13 cellular contexts compared by ENCODE assay signal in genomic region chr1:60394436-60394835, GRCh38.
DNase-seq lines count a peak whose midpoint lies in the region; ATAC-seq and TF ChIP-seq lines count a peak whose summit lies in the region.
"Had no signal": no experiment of that assay in that cellular context is flagged by ENCODE, and none has a peak within 500 bp of the region (broad histone marks: within the 10 kb centered on the region; RNA-seq: fewer than 3 reads in every experiment).

No MANE protein-coding gene starts in this region.

- H3K23ac ChIP-seq in mesenchymal stem cell (ENCODE audit: low read length in 2 of 2), result no peak overlapping the region

- no peak overlapping the region for H3K27ac ChIP-seq in mesenchymal stem cell (ENCODE audit: low read length, poor library complexity, severe bottlenecking)
- H3K27ac ChIP-seq in suprapubic skin, result no peak overlapping the region

- H3K4me1 Mint-ChIP-seq in activated CD4-positive, alpha-beta memory T cell treated with anti-CD3 and anti-CD28 coated beads for 36 hours (ENCODE audit: low read depth), result no peaks in the 10 kb centered on the region
- H3K4me1 Mint-ChIP-seq: CD4-positive, alpha-beta memory T cell had no signal

- H3K79me1 ChIP-seq in mesenchymal stem cell (replicated peaks; ENCODE audit: low read length, poor library complexity, severe bottlenecking), result no peaks in the 10 kb centered on the region

- H3K9me3 ChIP-seq in mesenchymal stem cell (ENCODE audit: control insufficient read depth, low read length) (no peaks in the 10 kb centered on the region), suprapubic skin (no peaks in the 10 kb centered on the region)

- TF ChIP-seq CTCF in suprapubic skin (IDR thresholded peaks at IDR 0.05), result no peak

- no peak overlapping the region for H3K4me2 ChIP-seq in mesenchymal stem cell (ENCODE audit: low read length, poor library complexity, severe bottlenecking)
- H3K4me2 ChIP-seq: smooth muscle cell had no signal

- no peak overlapping the region for H3K4me3 Mint-ChIP-seq in activated CD4-positive, alpha-beta memory T cell treated with anti-CD3 and anti-CD28 coated beads for 36 hours
- H3K4me3 Mint-ChIP-seq: activated T-helper 1 cell treated with anti-CD3 and anti-CD28 coated beads, Interleukin-12 subunit alpha, Interleukin-12 subunit beta, Interleukin-2, Interleukin-4 antibody, amounts not matched to agents 30 ng/mL and 10 ng/mL and 1 ng/mL, durations not matched to agents 14 hours and 24 hours and 36 hours; CD4-positive, alpha-beta memory T cell had no signal

- intact Hi-C loops in activated CD4-positive, alpha-beta memory T cell treated with anti-CD3 and anti-CD28 coated beads for 36 hours (cut with micrococcal nuclease), result no loop called here

- H3K14ac ChIP-seq in mesenchymal stem cell (ENCODE audit: low read length in 2 of 2), result no peak overlapping the region

- H3K36me3 ChIP-seq in mesenchymal stem cell (ENCODE audit: control insufficient read depth in 1 of 2, insufficient read depth in 2 of 2, low read depth in 1 of 2, low read length in 2 of 2) (no peaks in the 10 kb centered on the region), suprapubic skin (no peaks in the 10 kb centered on the region)

- no peak for TF ChIP-seq EP300 in suprapubic skin (IDR thresholded peaks at IDR 0.05)

- H2BK15ac ChIP-seq in mesenchymal stem cell (ENCODE audit: low read depth, poor library complexity, severe bottlenecking), result no peak overlapping the region

- H2BK12ac ChIP-seq in mesenchymal stem cell (ENCODE audit: low read length in 2 of 2), result no peak overlapping the region

- H3K27me3 Mint-ChIP-seq in activated CD4-positive, alpha-beta memory T cell treated with anti-CD3 and anti-CD28 coated beads for 36 hours, result no peaks in the 10 kb centered on the region
- H3K27me3 Mint-ChIP-seq: CD4-positive, alpha-beta memory T cell had no signal

- no peak overlapping the region for H2BK120ac ChIP-seq in mesenchymal stem cell (ENCODE audit: low read depth, low read length)

- H3K27ac Mint-ChIP-seq in activated CD4-positive, alpha-beta memory T cell treated with anti-CD3 and anti-CD28 coated beads for 36 hours, result no peak overlapping the region
- H3K27ac Mint-ChIP-seq: activated T-helper 1 cell treated with anti-CD3 and anti-CD28 coated beads, Interleukin-12 subunit alpha, Interleukin-12 subunit beta, Interleukin-2, Interleukin-4 antibody, amounts not matched to agents 30 ng/mL and 10 ng/mL and 1 ng/mL, durations not matched to agents 14 hours and 24 hours and 36 hours; CD4-positive, alpha-beta memory T cell had no signal

- H3K18ac ChIP-seq in mesenchymal stem cell (ENCODE audit: low read depth in 1 of 2, low read length in 2 of 2), result no peak overlapping the region

- no peak overlapping the region for H2BK5ac ChIP-seq in mesenchymal stem cell (ENCODE audit: low read depth, low read length, poor library complexity, severe bottlenecking)

- H4K8ac ChIP-seq in mesenchymal stem cell (ENCODE audit: low read length), result no peak overlapping the region

- no peak overlapping the region for H3K4ac ChIP-seq in mesenchymal stem cell (ENCODE audit: low read depth in 1 of 2, low read length in 2 of 2)

- no peaks in the 10 kb centered on the region for H3K27me3 ChIP-seq in mesenchymal stem cell (ENCODE audit: control insufficient read depth in 1 of 2, insufficient read depth in 1 of 2, low read length in 2 of 2)
- H3K27me3 ChIP-seq in suprapubic skin, result no peaks in the 10 kb centered on the region

- H4K91ac ChIP-seq in mesenchymal stem cell (ENCODE audit: low read length), result no peak overlapping the region

- H3K4me3 ChIP-seq in mesenchymal stem cell (ENCODE audit: insufficient read depth in 1 of 2, low read depth in 1 of 2, low read length in 2 of 2), result no peak overlapping the region
- no peak overlapping the region for H3K4me3 ChIP-seq in suprapubic skin
- H3K4me3 ChIP-seq: smooth muscle cell had no signal

- WGBS in mesenchymal stem cell, result 41% methylated on average over 2 of the region's 3 CpGs
- 42% methylated on average over 3 of the region's 3 CpGs for WGBS in suprapubic skin

- ATAC-seq in GM18519 (IDR thresholded peaks at IDR 0.05; ENCODE audit: low FRiP score, unreplicated experiment), result peak; percentile 42
- ATAC-seq in HG03060 (IDR thresholded peaks at IDR 0.05; ENCODE audit: low read depth, unreplicated experiment), result peak; percentile 35

- peak; percentile 73 to 89 for DNase-seq in NOMO-1 (lab: John Stamatoyannopoulos, UW; ENCODE audit: unreplicated experiment in 2 of 2)
- DNase-seq in mesenchymal stem cell, result no peak
- DNase-seq in cerebellar cortex (ENCODE audit: low spot score), result no peak
- DNase-seq in suprapubic skin (ENCODE audit: low spot score in 2 of 2), result no peak
- no peak for DNase-seq in activated CD4-positive, alpha-beta memory T cell treated with anti-CD3 and anti-CD28 coated beads for 36 hours
- DNase-seq in NCI-H2081 (lab: John Stamatoyannopoulos, UW), result no peak
- DNase-seq: CD4-positive, alpha-beta memory T cell; mesendoderm; NCI-H1417 had no signal

- no peak overlapping the region for H2AK5ac ChIP-seq in mesenchymal stem cell (ENCODE audit: low read length, severe bottlenecking)

- H3K36me3 Mint-ChIP-seq in activated CD4-positive, alpha-beta memory T cell treated with anti-CD3 and anti-CD28 coated beads for 36 hours, result no peaks in the 10 kb centered on the region
- H3K36me3 Mint-ChIP-seq: CD4-positive, alpha-beta memory T cell had no signal

- H2AFZ ChIP-seq in mesenchymal stem cell (ENCODE audit: low read depth, low read length), result no peak overlapping the region

- POLR2A ChIA-PET in activated CD4-positive, alpha-beta memory T cell treated with anti-CD3 and anti-CD28 coated beads for 36 hours (lab: Charles Lee), result no interaction called here

- H3K9ac ChIP-seq in mesenchymal stem cell (ENCODE audit: low read length), result peak overlapping the region; percentile 36

- H3K9me3 Mint-ChIP-seq in activated CD4-positive, alpha-beta memory T cell treated with anti-CD3 and anti-CD28 coated beads for 36 hours, result peaks cover 2% of the 10 kb centered on the region
- H3K9me3 Mint-ChIP-seq: activated T-helper 1 cell treated with anti-CD3 and anti-CD28 coated beads, Interleukin-12 subunit alpha, Interleukin-12 subunit beta, Interleukin-2, Interleukin-4 antibody, amounts not matched to agents 30 ng/mL and 10 ng/mL and 1 ng/mL, durations not matched to agents 14 hours and 24 hours and 36 hours; CD4-positive, alpha-beta memory T cell had no signal

- TF ChIP-seq POLR2A in suprapubic skin (IDR thresholded peaks at IDR 0.05), result no peak

- CTCF ChIA-PET in activated CD4-positive, alpha-beta memory T cell treated with anti-CD3 and anti-CD28 coated beads for 36 hours (lab: Charles Lee), result no interaction called here

- H3K4me1 ChIP-seq in mesenchymal stem cell (ENCODE audit: control insufficient read depth, insufficient read depth, low read depth, low read length), result no peaks in the 10 kb centered on the region
- H3K4me1 ChIP-seq in suprapubic skin, result no peaks in the 10 kb centered on the region

Comparison
In these comparisons a context has a peak if more than half of its experiments do, and no peak if none do; other contexts are left out.
1. DNase-seq: peak in NOMO-1 (2 of 2); none in mesenchymal stem cell (single experiment), cerebellar cortex (single experiment), suprapubic skin (0 of 2), activated CD4-positive, alpha-beta memory T cell treated with anti-CD3 and anti-CD28 coated beads for 36 hours (single experiment) and NCI-H2081 (0 of 2).